ENCODE assay signal across 9 cellular contexts in genomic region chr5:122723606-122724352, GRCh38. TPM values are rescaled to one million over a fixed set of nuclear protein-coding genes. Genes with fewer than 3 reads are reported as not detected.
DNase-seq lines count a peak whose midpoint lies in the region; ATAC-seq, FAIRE-seq and TF ChIP-seq lines count a peak whose summit lies in the region.
"Had no signal": no experiment of that assay in that cellular context is flagged by ENCODE, and none has a peak within 500 bp of the region (broad histone marks: within the 10 kb centered on the region; RNA-seq: fewer than 3 reads in every experiment).

No MANE protein-coding gene starts in this region.

- no peak overlapping the region for H3K4me3 ChIP-seq in SK-N-SH (ENCODE audit: low read depth in 2 of 2, low read length in 1 of 2)
- no peak overlapping the region for H3K4me3 ChIP-seq in small intestine (ENCODE audit: low read depth in 1 of 2, low read length in 2 of 2)

- no peak for TF ChIP-seq RAD21 in SK-N-SH (IDR thresholded peaks at IDR 0.05; ENCODE audit: low read length)

- peak; percentile 82 to 93 for ATAC-seq in activated T-cell treated with anti-CD3 and anti-CD28 coated beads, Interleukin-2, amount 50 U/mL, for 72 hours (replicated peaks in 1 of 2)
- ATAC-seq in HG02870 (IDR thresholded peaks at IDR 0.05; ENCODE audit: unreplicated experiment): peak; percentile 91

- H3K36me3 ChIP-seq in SK-N-SH (replicated peaks in 1 of 2; ENCODE audit: control insufficient read depth in 1 of 2, insufficient read depth in 2 of 2, low read length in 1 of 2) (no peaks in the 10 kb centered on the region), small intestine (ENCODE audit: control insufficient read depth in 2 of 2, insufficient read depth in 2 of 2, low read length in 2 of 2) (no peaks in the 10 kb centered on the region)

- H3F3A ChIP-seq in SK-N-SH (replicated peaks; ENCODE audit: insufficient read depth): peaks cover 6% of the 10 kb centered on the region

- H3K27me3 Mint-ChIP-seq in activated T-cell treated with anti-CD3 and anti-CD28 coated beads, Interleukin-2, amount 50 U/mL, for 72 hours (ENCODE audit: low read depth): peaks cover 40% of the 10 kb centered on the region

- TF ChIP-seq EP300 in SK-N-SH (IDR thresholded peaks at IDR 0.05; ENCODE audit: borderline replicate concordance in 1 of 2, low read depth in 1 of 2, low read length in 1 of 2): no peak

- H3K9me3 ChIP-seq in SK-N-SH (no peaks in the 10 kb centered on the region), small intestine (ENCODE audit: control insufficient read depth, low read depth) (no peaks in the 10 kb centered on the region)

- peaks cover 10% of the 10 kb centered on the region for H3K4me1 Mint-ChIP-seq in activated T-cell treated with anti-CD3 and anti-CD28 coated beads, Interleukin-2, amount 50 U/mL, for 72 hours (ENCODE audit: low read depth)

- peak; percentile 5 to 24 for DNase-seq in activated T-cell treated with anti-CD3 and anti-CD28 coated beads, Interleukin-2, amount 50 U/mL, for 72 hours
- no peak for DNase-seq in activated T-cell treated with anti-CD3 and anti-CD28 coated beads, Interleukin-2, amount 50 U/mL, for 48 hours
- no peak for DNase-seq in SK-N-SH
- peak; percentile 5 for DNase-seq in small intestine
- DNase-seq in LoVo (ENCODE audit: low spot score): no peak
- DNase-seq in OCI-M2 (lab: John Stamatoyannopoulos, UW; ENCODE audit: unreplicated experiment): no peak
- no peak for DNase-seq in NCI-H82 treated with DMSO at 0.1 percent for 48 hours (lab: John Stamatoyannopoulos, UW; ENCODE audit: unreplicated experiment)

- H3K9ac ChIP-seq in SK-N-SH: no peak overlapping the region

- peaks cover 0 to 3% of the 10 kb centered on the region in 2 donors for H3K9me3 Mint-ChIP-seq in activated T-cell treated with anti-CD3 and anti-CD28 coated beads, Interleukin-2, amount 50 U/mL, for 72 hours
- H3K9me3 Mint-ChIP-seq: nephron had no signal

- no peak for FAIRE-seq in small intestine (lab: Jason Lieb, UNC)

- CTCF ChIA-PET in SK-N-SH (lab: Yijun Ruan, JAX): no interaction called here

- no peaks in the 10 kb centered on the region for H3K27me3 ChIP-seq in SK-N-SH (ENCODE audit: insufficient read depth)
- H3K27me3 ChIP-seq in small intestine (ENCODE audit: control insufficient read depth in 2 of 2, insufficient read depth in 2 of 2, low read length in 2 of 2): no peaks in the 10 kb centered on the region

- H3K9me2 ChIP-seq in SK-N-SH: no peaks in the 10 kb centered on the region

- POLR2A ChIA-PET in SK-N-SH (lab: Yijun Ruan, JAX): no interaction called here

- no peaks in the 10 kb centered on the region for H4K20me1 ChIP-seq in SK-N-SH (ENCODE audit: insufficient read depth)

- WGBS in SK-N-SH (ENCODE audit: low lambda C conversion rate): 51% methylated on average over 4 of the region's 4 CpGs
- WGBS in small intestine, 3 donors: 54 to 58% (median 57%) methylated on average over 4 of the region's 4 CpGs

- H3K4me2 ChIP-seq in SK-N-SH: 0 out of 2 replicates have a peak overlapping the region, but pooled peaks have one; percentile 3

- no peak overlapping the region for H3K4me3 Mint-ChIP-seq in activated T-cell treated with anti-CD3 and anti-CD28 coated beads, Interleukin-2, amount 50 U/mL, for 72 hours
- H3K4me3 Mint-ChIP-seq: nephron had no signal

- H3K36me3 Mint-ChIP-seq in activated T-cell treated with anti-CD3 and anti-CD28 coated beads, Interleukin-2, amount 50 U/mL, for 72 hours (ENCODE audit: insufficient read depth in 2 of 2): no peaks in the 10 kb centered on the region

- H2AFZ ChIP-seq in SK-N-SH (ENCODE audit: low read depth): peak overlapping the region; percentile 18; the same call in 1 of the 2 replicates

- no peaks in the 10 kb centered on the region for H3K79me2 ChIP-seq in SK-N-SH (ENCODE audit: insufficient read depth)

- H3K27ac ChIP-seq in SK-N-SH (ENCODE audit: low read depth in 2 of 2, low read length in 1 of 2) (peak overlapping the region; percentile 53 to 59; a peak in 3 of 4 replicates), small intestine (ENCODE audit: low read depth in 1 of 2, low read length in 1 of 2) (no peak overlapping the region)

- H3K4me1 ChIP-seq in SK-N-SH (ENCODE audit: control insufficient read depth in 1 of 2, insufficient read depth in 2 of 2, low read depth in 1 of 2, low read length in 1 of 2): no peaks in the 10 kb centered on the region; a peak in 1 of 4 replicates
- no peaks in the 10 kb centered on the region for H3K4me1 ChIP-seq in small intestine (ENCODE audit: control insufficient read depth in 2 of 2, insufficient read depth in 1 of 2, low read depth in 1 of 2, low read length in 1 of 2)

- no peak overlapping the region for H3K27ac Mint-ChIP-seq in activated T-cell treated with anti-CD3 and anti-CD28 coated beads, Interleukin-2, amount 50 U/mL, for 72 hours
- H3K27ac Mint-ChIP-seq: nephron had no signal

- no peak for TF ChIP-seq CTCF in SK-N-SH (IDR thresholded peaks at IDR 0.05)

TF ChIP-seq in SK-N-SH, 30 proteins besides CTCF, POLR2A, EP300 and RAD21:
- TF ChIP-seq JUND (IDR thresholded peaks at IDR 0.05) (peak; percentile 31; the same call in 1 of the 2 replicates), NFIC (IDR thresholded peaks at IDR 0.05; ENCODE audit: borderline replicate concordance) (peak; percentile 61; the same call in 1 of the 2 replicates), TCF12 (IDR thresholded peaks at IDR 0.05) (peak; percentile 88), FOSL2 (IDR thresholded peaks at IDR 0.05; ENCODE audit: borderline replicate concordance, low read depth) (peak; percentile 44; the same call in 1 of the 2 replicates), YY1 (IDR thresholded peaks at IDR 0.05; ENCODE audit: low read depth) (no peak)

RNA-seq across cellular contexts. Expression of gene SNX2, which starts 51.1 kb away (rescaled TPM):
- 10 to 100 TPM; 38.2 to 40.8 TPM for total RNA-seq in activated T-cell treated with anti-CD3 and anti-CD28 coated beads, Interleukin-2, amount 50 U/mL, for 72 hours
- polyA plus RNA-seq in SK-N-SH (2012; rRNA removed): 17.4 and 23.2 TPM in 2 replicates
- 32.8 and 40.0 TPM in 2 replicates for polyA plus RNA-seq in SK-N-SH (2012; cell fraction: cytosol; rRNA removed)
- 3.6 and 8.8 TPM in 2 replicates for polyA plus RNA-seq in SK-N-SH (2012; cell fraction: nucleus; rRNA removed)
- polyA plus RNA-seq in small intestine: 10 to 100 TPM; 41.4 to 54.6 (median 50.5) TPM

Comparison
In these comparisons a context has a peak if more than half of its experiments do, and no peak if none do; other contexts are left out.
1. DNase-seq: peak in activated T-cell treated with anti-CD3 and anti-CD28 coated beads, Interleukin-2, amount 50 U/mL, for 72 hours (2 of 2) and small intestine (single experiment); none in activated T-cell treated with anti-CD3 and anti-CD28 coated beads, Interleukin-2, amount 50 U/mL, for 48 hours (0 of 2), SK-N-SH (single experiment), LoVo (single experiment), OCI-M2 (single experiment) and NCI-H82 treated with DMSO at 0.1 percent for 48 hours (single experiment).
2. H3K27ac ChIP-seq: peak in SK-N-SH (2 of 2); none in small intestine (0 of 2).